In genomic region chr22:49282596-49282995, GRCh38 we compare ENCODE assay signal across 24 cellular contexts.
DNase-seq lines count a peak whose midpoint lies in the region; ATAC-seq, FAIRE-seq and TF ChIP-seq lines count a peak whose summit lies in the region.
"Had no signal": no experiment of that assay in that cellular context is flagged by ENCODE, and none has a peak within 500 bp of the region (broad histone marks: within the 10 kb centered on the region; RNA-seq: fewer than 3 reads in every experiment).

No MANE protein-coding gene starts in this region.

- DNase-seq in NCI-H748 (lab: John Stamatoyannopoulos, UW; ENCODE audit: unreplicated experiment) (peak; percentile 18), NCI-H748 treated with DMSO at 0.1 percent for 48 hours (lab: John Stamatoyannopoulos, UW) (no peak), A549 (ENCODE audit: low read depth in 1 of 2, low spot score in 1 of 2) (no peak), SW480 (ENCODE audit: low spot score) (peak; percentile 33), chondrocyte (ENCODE audit: low spot score) (peak; percentile 83), NCI-H2227 (lab: John Stamatoyannopoulos, UW; ENCODE audit: unreplicated experiment) (no peak), COLO829 (ENCODE audit: low spot score) (no peak)
- DNase-seq: AML-193; BE2C; Caco-2; CD4-positive, alpha-beta memory T cell; DMS153; DND-41; EL; GDM1; GOT3; HFFc6 had no signal

- POLR2A ChIA-PET in A549 (lab: Yijun Ruan, JAX) = no interaction called here

- H3K9me3 ChIP-seq in A549 = peaks cover 5% of the 10 kb centered on the region; the same call in 2 of the 3 replicates
- H3K9me3 ChIP-seq: BE2C, HAP-1 had no signal

- H3K4me3 ChIP-seq in A549 = no peak overlapping the region
- H3K4me3 ChIP-seq: BLaER1 treated with 17β-estradiol and CSF1 and Interleukin-3, amounts not matched to agents 10 nM and 100 nM; GM12878; HAP-1 had no signal

- peaks cover 18% of the 10 kb centered on the region for H3K4me1 ChIP-seq in A549
- H3K4me1 ChIP-seq: BE2C; BLaER1 treated with 17β-estradiol and CSF1 and Interleukin-3, amounts not matched to agents 10 nM and 100 nM; Caco-2; HAP-1 had no signal

- no peak overlapping the region for H3K4me3 Mint-ChIP-seq in chondrocyte (ENCODE audit: unreplicated experiment)
- H3K4me3 Mint-ChIP-seq: CD4-positive, alpha-beta memory T cell; HFFc6 had no signal

- peaks cover 10% of the 10 kb centered on the region for H3K27me3 Mint-ChIP-seq in chondrocyte (ENCODE audit: low read depth)

- TF ChIP-seq EP300 in A549 (IDR thresholded peaks at IDR 0.05) = no peak

- TF ChIP-seq POLR2A in A549 (IDR thresholded peaks at IDR 0.05; ENCODE audit: low read length) = no peak

- TF ChIP-seq CTCF in A549 (IDR thresholded peaks at IDR 0.05) (no peak), chondrocyte (IDR thresholded peaks at IDR 0.05) (no peak)

- no peaks in the 10 kb centered on the region for H3K36me3 Mint-ChIP-seq in chondrocyte (ENCODE audit: low read depth)
- H3K36me3 Mint-ChIP-seq: CD4-positive, alpha-beta memory T cell had no signal

- no peak for FAIRE-seq in A549 (lab: Jason Lieb, UNC)
- FAIRE-seq: A204.1, GM12878, H54 had no signal

- ATAC-seq in A549 (no peak), GM18517 (IDR thresholded peaks at IDR 0.05; ENCODE audit: unreplicated experiment) (no peak)
- ATAC-seq: GM12878 had no signal

- H3K4me2 ChIP-seq in A549 = peak overlapping the region; percentile 49
- H3K4me2 ChIP-seq: BLaER1 treated with 17β-estradiol and CSF1 and Interleukin-3, amounts not matched to agents 10 nM and 100 nM had no signal

- CTCF ChIA-PET in A549 (lab: Yijun Ruan, JAX) = interaction anchor here (1.9 kb wide), 1 partner anchor 11 kb away, joined by 4 read pairs; no protein-coding TSS in a partner anchor

- peak overlapping the region; percentile 40 to 75; a peak in 4 of 6 replicates for H3K27ac ChIP-seq in A549
- H3K27ac ChIP-seq: 22Rv1; BLaER1 treated with 17β-estradiol and CSF1 and Interleukin-3, amounts not matched to agents 10 nM and 100 nM had no signal

- H3K9me3 Mint-ChIP-seq in chondrocyte (ENCODE audit: low read depth) = peaks cover 13% of the 10 kb centered on the region

- H3K4me1 Mint-ChIP-seq in chondrocyte (ENCODE audit: low read depth) = no peaks in the 10 kb centered on the region
- H3K4me1 Mint-ChIP-seq: CD4-positive, alpha-beta memory T cell had no signal

- H3K27ac Mint-ChIP-seq in chondrocyte (ENCODE audit: unreplicated experiment) = no peak overlapping the region
- H3K27ac Mint-ChIP-seq: CD4-positive, alpha-beta memory T cell; HFFc6 had no signal

- WGBS in A549 (ENCODE audit: missing lambda C conversion rate) = 89% methylated on average over 4 of the region's 12 CpGs

- no peak for TF ChIP-seq RAD21 in A549 (conservative IDR thresholded peaks at IDR 0.05 in 1 of 2, IDR thresholded peaks at IDR 0.05 in 1 of 2)

TF ChIP-seq in A549, 52 proteins besides CTCF, POLR2A, EP300 and RAD21:
- TF ChIP-seq FOSB (CRISPR knock-in tag; IDR thresholded peaks at IDR 0.05) = no peak
TF ChIP-seq in A549: peak in this region for 0.

Comparison
In these comparisons a context has a peak if more than half of its experiments do, and no peak if none do; other contexts are left out.
1. DNase-seq: peak in NCI-H748 (single experiment), SW480 (single experiment) and chondrocyte (single experiment); none in NCI-H748 treated with DMSO at 0.1 percent for 48 hours (single experiment), A549 (0 of 2), NCI-H2227 (single experiment) and COLO829 (single experiment).